28 cellular contexts compared by ENCODE assay signal in genomic region chr9:115193777-115194176, GRCh38.
"Had no signal": no experiment of that assay in that cellular context is flagged by ENCODE, and none has a peak within 500 bp of the region (broad histone marks: within the 10 kb centered on the region; RNA-seq: fewer than 3 reads in every experiment).

No MANE protein-coding gene starts in this region.

- H3K4me3 ChIP-seq: coronary artery, esophagus squamous epithelium, heart right ventricle, lower lobe of right lung, prostate gland, right atrium auricular region, sigmoid colon, stomach, thyroid gland, uterus had no signal

- H3K9me3 ChIP-seq: esophagus squamous epithelium, prostate gland, thyroid gland, uterus had no signal

- H3K4me1 ChIP-seq: prostate gland, right atrium auricular region, thyroid gland, uterus had no signal

- FAIRE-seq: endometrium, keratinocyte had no signal

- H3K36me3 Mint-ChIP-seq: stimulated activated effector memory CD8-positive, alpha-beta T cell treated with anti-CD3 and anti-CD28 coated beads, Interleukin-12 subunit alpha, Interleukin-12 subunit beta, amount 100 ng/mL, for 72 hours; type B pancreatic cell had no signal

- DNase-seq: dermis blood vessel endothelial cell; effector memory CD8-positive, alpha-beta T cell; erythroblast; esophagus squamous epithelium; foreskin melanocyte; glutamatergic neuron; heart right ventricle; hippocampal formation; left ventricle myocardium superior; lower lobe of right lung; midbrain; naive thymus-derived CD4-positive, alpha-beta T cell; nucleus accumbens; sigmoid colon; stimulated activated CD4-positive, alpha-beta T cell treated with anti-CD3 and anti-CD28 coated beads, Interleukin-2, amount 100 ng/mL, for 24 hours; stimulated activated CD4-positive, alpha-beta T cell treated with anti-CD3 and anti-CD28 coated beads, Interleukin-4, amount 100 ng/mL, for 24 hours; stimulated activated naive CD4-positive, alpha-beta T cell treated with Interleukin-2 at 50 U/mL for 16 hours; stomach; thyroid gland; uterus had no signal

- H3K27me3 ChIP-seq: esophagus squamous epithelium, heart right ventricle, right atrium auricular region, sigmoid colon, stomach, thyroid gland, uterus had no signal

- H3K36me3 ChIP-seq: esophagus squamous epithelium, heart right ventricle, lower lobe of right lung, prostate gland, right atrium auricular region, sigmoid colon, stomach, thyroid gland, uterus had no signal

- H3K27ac Mint-ChIP-seq: effector memory CD8-positive, alpha-beta T cell; naive thymus-derived CD4-positive, alpha-beta T cell; stimulated activated effector memory CD8-positive, alpha-beta T cell treated with anti-CD3 and anti-CD28 coated beads, Interleukin-12 subunit alpha, Interleukin-12 subunit beta, amount 100 ng/mL, for 72 hours; type B pancreatic cell had no signal

- H3K4me3 Mint-ChIP-seq: effector memory CD8-positive, alpha-beta T cell; naive thymus-derived CD4-positive, alpha-beta T cell; nephron; stimulated activated effector memory CD8-positive, alpha-beta T cell treated with anti-CD3 and anti-CD28 coated beads, Interleukin-12 subunit alpha, Interleukin-12 subunit beta, amount 100 ng/mL, for 72 hours; type B pancreatic cell had no signal

- H3K4me1 Mint-ChIP-seq: stimulated activated effector memory CD8-positive, alpha-beta T cell treated with anti-CD3 and anti-CD28 coated beads, Interleukin-12 subunit alpha, Interleukin-12 subunit beta, amount 100 ng/mL, for 72 hours had no signal

- H3K27ac ChIP-seq: coronary artery, esophagus squamous epithelium, heart right ventricle, lower lobe of right lung, prostate gland, right atrium auricular region, sigmoid colon, stomach, thyroid gland, uterus had no signal

- H3K9me3 Mint-ChIP-seq: effector memory CD8-positive, alpha-beta T cell; stimulated activated effector memory CD8-positive, alpha-beta T cell treated with anti-CD3 and anti-CD28 coated beads, Interleukin-12 subunit alpha, Interleukin-12 subunit beta, amount 100 ng/mL, for 72 hours had no signal

- ATAC-seq: effector memory CD8-positive, alpha-beta T cell; left ventricle myocardium superior; lower lobe of right lung; naive thymus-derived CD4-positive, alpha-beta T cell; stimulated activated effector memory CD8-positive, alpha-beta T cell treated with anti-CD3 and anti-CD28 coated beads, Interleukin-12 subunit alpha, Interleukin-12 subunit beta, amount 100 ng/mL, for 72 hours had no signal
